In the genomic region with DNA sequence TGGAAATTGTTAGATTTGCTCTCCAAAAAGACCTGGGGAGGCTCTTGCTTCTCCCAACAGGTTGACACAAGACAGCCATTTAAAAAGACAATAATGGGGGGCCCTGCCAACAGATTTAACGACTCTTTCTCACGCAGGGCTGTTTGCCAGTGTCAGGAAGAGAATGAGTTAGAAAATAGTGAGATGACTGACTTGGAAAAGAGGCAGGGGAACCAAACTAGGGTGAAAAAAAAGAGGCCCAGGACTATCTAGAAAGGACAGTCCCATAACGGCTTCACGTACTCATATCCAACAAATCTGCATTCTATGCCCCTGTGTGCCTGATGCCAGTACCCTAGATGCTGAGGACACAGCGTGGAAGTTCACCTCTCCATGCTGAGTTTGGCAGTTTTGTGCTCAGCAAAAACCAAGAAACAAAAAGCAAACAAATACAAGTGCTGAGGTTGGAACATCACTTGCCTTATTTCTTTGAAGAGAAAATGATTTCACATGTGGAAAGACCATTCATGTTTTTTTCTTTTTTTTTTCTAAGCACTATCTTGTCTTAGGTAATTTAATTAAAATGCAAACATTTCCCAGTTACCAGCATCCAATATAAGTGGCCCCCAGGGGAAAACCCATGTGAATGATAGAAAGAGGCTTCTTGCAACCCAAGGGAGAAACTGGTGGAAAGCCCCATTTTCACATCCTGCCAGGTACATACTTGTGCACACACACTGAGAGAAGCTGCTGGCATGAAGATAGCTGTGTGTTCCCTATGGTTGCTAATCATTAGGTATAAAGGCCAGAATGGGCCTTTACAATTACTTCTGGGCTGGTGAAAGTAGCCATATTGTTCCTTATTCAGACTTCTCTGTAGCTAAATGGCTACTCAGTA, we compare ENCODE assay signal across 7 cellular contexts. TPM values are rescaled to one million over a fixed set of nuclear protein-coding genes. Genes with fewer than 3 reads are reported as not detected.
A peak's percentile ranks its signal among the peaks of the same experiment; 100 is the strongest.
DNase-seq lines count a peak whose midpoint lies in the region; ATAC-seq, FAIRE-seq and TF ChIP-seq lines count a peak whose summit lies in the region.

No MANE protein-coding gene starts in this region.

- POLR2A ChIA-PET in SK-N-SH (lab: Yijun Ruan, JAX) = no interaction called here

- peaks cover 12 to 50% of the 10 kb centered on the region in 2 experiments for H3K4me1 ChIP-seq in SK-N-SH (ENCODE audit: control insufficient read depth in 1 of 2, insufficient read depth in 2 of 2, low read depth in 1 of 2, low read length in 1 of 2)

- TF ChIP-seq RAD21 in SK-N-SH (IDR thresholded peaks at IDR 0.05; ENCODE audit: low read length) = no peak

- H3K4me2 ChIP-seq in SK-N-SH = no peak overlapping the region

- H3K9ac ChIP-seq in SK-N-SH = no peak overlapping the region

- peaks cover 6 to 11% of the 10 kb centered on the region in 2 experiments for H3K36me3 ChIP-seq in SK-N-SH (replicated peaks in 1 of 2; ENCODE audit: control insufficient read depth in 1 of 2, insufficient read depth in 2 of 2, low read length in 1 of 2)

- no peak for TF ChIP-seq CTCF in SK-N-SH (IDR thresholded peaks at IDR 0.05)

- no peaks in the 10 kb centered on the region for H3K9me2 ChIP-seq in SK-N-SH

- peaks cover 25% of the 10 kb centered on the region for H3K79me2 ChIP-seq in SK-N-SH (ENCODE audit: insufficient read depth)

- no peak overlapping the region for H2AFZ ChIP-seq in SK-N-SH (ENCODE audit: low read depth)

- no peak for FAIRE-seq in HTR-8/SVneo (lab: Jason Lieb, UNC)
- no peak for FAIRE-seq in frontal cortex (lab: Jason Lieb, UNC)

- peak overlapping the region in 1 of 2 experiments; percentile 91; a peak in 2 of 4 replicates for H3K27ac ChIP-seq in SK-N-SH (ENCODE audit: low read depth in 2 of 2, low read length in 1 of 2)

- peak; percentile 78 for ATAC-seq in GM19025 (IDR thresholded peaks at IDR 0.05; ENCODE audit: low read depth, unreplicated experiment)
- peak; percentile 78 for ATAC-seq in HG02759 (IDR thresholded peaks at IDR 0.05; ENCODE audit: unreplicated experiment)

- no peaks in the 10 kb centered on the region for H3K27me3 ChIP-seq in SK-N-SH (ENCODE audit: insufficient read depth)

- H4K20me1 ChIP-seq in SK-N-SH (ENCODE audit: insufficient read depth) = 0 out of 2 replicates have a peak, but pooled peaks cover 7% of the 10 kb centered on the region

- H3F3A ChIP-seq in SK-N-SH (replicated peaks; ENCODE audit: insufficient read depth) = peaks cover 25% of the 10 kb centered on the region

- no peak overlapping the region for H3K4me3 ChIP-seq in SK-N-SH (ENCODE audit: low read depth in 2 of 2, low read length in 1 of 2)

- CTCF ChIA-PET in SK-N-SH (lab: Yijun Ruan, JAX) = interaction anchor here (0.9 to 4.4 kb wide), 4 partner anchors 30 to 89 kb away, joined by 3 to 23 read pairs (median 3); no protein-coding TSS in a partner anchor

- peak in 1 of 2 experiments; percentile 68; a peak in 2 of 4 replicates for TF ChIP-seq EP300 in SK-N-SH (IDR thresholded peaks at IDR 0.05; ENCODE audit: borderline replicate concordance in 1 of 2, low read depth in 1 of 2, low read length in 1 of 2)

- 85% methylated on average over 5 of the region's 5 CpGs for WGBS in SK-N-SH (ENCODE audit: low lambda C conversion rate)

- H3K9me3 ChIP-seq in SK-N-SH = no peaks in the 10 kb centered on the region

- DNase-seq in SK-N-SH (peak; percentile 46), HTR-8/SVneo (ENCODE audit: insufficient read length, low spot score) (no peak), GM19238 (ENCODE audit: insufficient read length, low spot score) (no peak), frontal cortex (ENCODE audit: low spot score in 2 of 2) (no peak)
- peak; percentile 31 for DNase-seq in stimulated activated CD4-positive, alpha-beta T cell treated with anti-CD3 and anti-CD28 coated beads, Interleukin-4, amount 100 ng/mL, for 1 hour

TF ChIP-seq in SK-N-SH, 30 proteins besides CTCF, POLR2A, EP300 and RAD21:
- TF ChIP-seq SMC3 (IDR thresholded peaks at IDR 0.05; ENCODE audit: low read depth, low read length) = no peak
- TF ChIP-seq GATA2 (CRISPR knock-in tag; IDR thresholded peaks at IDR 0.05) = peak; percentile 62
- no peak for TF ChIP-seq FOXJ3 (CRISPR knock-in tag; IDR thresholded peaks at IDR 0.05)
- TF ChIP-seq RXRA (IDR thresholded peaks at IDR 0.05; ENCODE audit: borderline replicate concordance, low read depth) = no peak
- TF ChIP-seq MEF2A (IDR thresholded peaks at IDR 0.05; ENCODE audit: borderline replicate concordance, low read depth) = no peak
- no peak for TF ChIP-seq GABPA (IDR thresholded peaks at IDR 0.05; ENCODE audit: low read depth)
- no peak for TF ChIP-seq EZH2phosphoT487 (IDR thresholded peaks at IDR 0.05; ENCODE audit: borderline replicate concordance, low read depth)
- no peak for TF ChIP-seq NFIC (IDR thresholded peaks at IDR 0.05; ENCODE audit: borderline replicate concordance)
- no peak for TF ChIP-seq MXI1 (IDR thresholded peaks at IDR 0.05; ENCODE audit: low read depth, low read length)
- peak; percentile 75 for TF ChIP-seq RCOR1 (IDR thresholded peaks at IDR 0.05; ENCODE audit: low read length)
- TF ChIP-seq TCF12 (IDR thresholded peaks at IDR 0.05) = no peak
- no peak for TF ChIP-seq CHD2 (IDR thresholded peaks at IDR 0.05; ENCODE audit: low read length, partially characterized antibody)
TF ChIP-seq in SK-N-SH: peak in this region for 2.

RNA-seq across cellular contexts. Expression of a gene that starts 10.6 kb away (rescaled TPM):
- polyA plus RNA-seq in SK-N-SH (2012; rRNA removed) = 48.2 and 56.7 TPM in 2 replicates
- 40.5 and 46.7 TPM in 2 replicates for polyA plus RNA-seq in SK-N-SH (2012; cell fraction: cytosol; rRNA removed)
- polyA plus RNA-seq in SK-N-SH (2012; cell fraction: nucleus; rRNA removed) = 36.3 and 57.4 TPM in 2 replicates
- 1.2 TPM for total RNA-seq in frontal cortex

Comparison
In these comparisons a context has a peak if more than half of its experiments do, and no peak if none do; other contexts are left out.
1. DNase-seq: peak in SK-N-SH (single experiment) and stimulated activated CD4-positive, alpha-beta T cell treated with anti-CD3 and anti-CD28 coated beads, Interleukin-4, amount 100 ng/mL, for 1 hour (single experiment); none in HTR-8/SVneo (single experiment), GM19238 (single experiment) and frontal cortex (0 of 2).